17 cellular contexts compared by ENCODE assay signal in genomic region chr22:47297261-47298016, GRCh38.
"Had no signal": no experiment of that assay in that cellular context is flagged by ENCODE, and none has a peak within 500 bp of the region (broad histone marks: within the 10 kb centered on the region; RNA-seq: fewer than 3 reads in every experiment).

No MANE protein-coding gene starts in this region.

- FAIRE-seq: endometrium, kidney, small intestine had no signal

- H3K27me3 ChIP-seq: upper lobe of right lung had no signal

- ATAC-seq: activated T-cell treated with anti-CD3 and anti-CD28 coated beads, Interleukin-2, amount 50 U/mL, for 4 hours; esophagus mucosa; left lung; naive thymus-derived CD8-positive, alpha-beta T cell; upper lobe of right lung had no signal

- H3K9me3 Mint-ChIP-seq: activated T-cell treated with anti-CD3 and anti-CD28 coated beads, Interleukin-2, amount 50 U/mL, for 4 hours; stimulated activated naive CD8-positive, alpha-beta T cell treated with anti-CD3 and anti-CD28 coated beads, Interleukin-15, Interleukin-2, amounts not matched to agents 100 ng/mL and 50 ng/mL, for 24 hours had no signal

- H3K4me3 ChIP-seq: left lung, upper lobe of right lung had no signal

- H3K36me3 Mint-ChIP-seq: naive thymus-derived CD8-positive, alpha-beta T cell had no signal

- H3K36me3 ChIP-seq: left lung, upper lobe of right lung had no signal

- H3K27ac ChIP-seq: left lung, upper lobe of right lung had no signal

- H3K27ac Mint-ChIP-seq: naive thymus-derived CD8-positive, alpha-beta T cell; stimulated activated naive CD8-positive, alpha-beta T cell treated with anti-CD3 and anti-CD28 coated beads, Interleukin-15, Interleukin-2, amounts not matched to agents 100 ng/mL and 50 ng/mL, for 24 hours had no signal

- H3K4me3 Mint-ChIP-seq: activated T-cell treated with anti-CD3 and anti-CD28 coated beads, Interleukin-2, amount 50 U/mL, for 4 hours; naive thymus-derived CD8-positive, alpha-beta T cell; stimulated activated naive CD8-positive, alpha-beta T cell treated with anti-CD3 and anti-CD28 coated beads, Interleukin-15, Interleukin-2, amounts not matched to agents 100 ng/mL and 50 ng/mL, for 24 hours had no signal

- H3K27me3 Mint-ChIP-seq: stimulated activated naive CD8-positive, alpha-beta T cell treated with anti-CD3 and anti-CD28 coated beads, Interleukin-15, Interleukin-2, amounts not matched to agents 100 ng/mL and 50 ng/mL, for 24 hours had no signal

- H3K9me3 ChIP-seq: left lung, upper lobe of right lung had no signal

- H3K4me1 ChIP-seq: left lung, upper lobe of right lung had no signal

- DNase-seq: activated CD4-positive, alpha-beta T cell treated with anti-CD3 and anti-CD28 coated beads for 1 hour; activated CD4-positive, alpha-beta T cell treated with anti-CD3 and anti-CD28 coated beads, Interleukin-2, amount 50 U/mL, for 4 hours; activated effector memory CD4-positive, alpha-beta T cell treated with Interleukin-2 at 50 U/mL for 16 hours; activated naive CD4-positive, alpha-beta T cell treated with anti-CD3 and anti-CD28 coated beads, Interleukin-2, amount 50 U/mL, for 16 hours; activated T-cell treated with anti-CD3 and anti-CD28 coated beads, Interleukin-2, amount 50 U/mL, for 4 hours; hippocampal formation; kidney; left lung; retina; small intestine; T-helper 1 cell; T1000; upper lobe of right lung had no signal
